In genomic region chr9:123678038-123678877, GRCh38 we compare ENCODE assay signal across 10 cellular contexts.
A peak's percentile ranks its signal among the peaks of the same experiment; 100 is the strongest.
DNase-seq lines count a peak whose midpoint lies in the region; ATAC-seq, FAIRE-seq and TF ChIP-seq lines count a peak whose summit lies in the region.
"Had no signal": no experiment of that assay in that cellular context is flagged by ENCODE, and none has a peak within 500 bp of the region (broad histone marks: within the 10 kb centered on the region; RNA-seq: fewer than 3 reads in every experiment).

No MANE protein-coding gene starts in this region.

- H3K36me3 Mint-ChIP-seq in naive thymus-derived CD8-positive, alpha-beta T cell = peaks cover 22 to 50% (median 35%) of the 10 kb centered on the region in 3 donors

- dilution Hi-C loops in mammary epithelial cell (cut with HindIII; ENCODE audit: low sequenced_read_pairs) (no loop called here), endothelial cell of umbilical vein (cut with MboI; ENCODE audit: extremely low pct_ligation_motif_present, low sequenced_read_pairs) (no loop called here)

- no peaks in the 10 kb centered on the region for H4K20me1 ChIP-seq in mammary epithelial cell (ENCODE audit: insufficient read depth, low read length)
- H4K20me1 ChIP-seq in endothelial cell of umbilical vein (replicated peaks; ENCODE audit: control insufficient read depth, extremely low read depth, insufficient read depth, low read length) = no peaks in the 10 kb centered on the region

- intact Hi-C loops in mammary epithelial cell (cut with micrococcal nuclease) = no loop called here
- intact Hi-C loops in endothelial cell of umbilical vein (cut with micrococcal nuclease) = no loop called here
- intact Hi-C loops in thyroid gland (cut with DNase I) = no loop called here

- H3K4me1 ChIP-seq in mammary epithelial cell (ENCODE audit: insufficient read depth, low read length) (no peaks in the 10 kb centered on the region), endothelial cell of umbilical vein (ENCODE audit: control insufficient read depth, extremely low read depth, insufficient read depth, low read length) (no peaks in the 10 kb centered on the region), thyroid gland (peaks cover 7 to 19% of the 10 kb centered on the region in 2 donors)

- FAIRE-seq in endothelial cell of umbilical vein (lab: Jason Lieb, UNC) = no peak
- FAIRE-seq: A204.1 had no signal

- H3K27me3 ChIP-seq in mammary epithelial cell (ENCODE audit: insufficient read depth, low read length) (no peaks in the 10 kb centered on the region), endothelial cell of umbilical vein (ENCODE audit: control insufficient read depth in 2 of 2, insufficient read depth in 2 of 2, low read length in 2 of 2) (no peaks in the 10 kb centered on the region), thyroid gland (no peaks in the 10 kb centered on the region)

- TF ChIP-seq POLR2A in endothelial cell of umbilical vein (IDR thresholded peaks at IDR 0.05; ENCODE audit: low read depth, low read length) (no peak), thyroid gland (IDR thresholded peaks at IDR 0.05) (no peak)

- H3K9me3 Mint-ChIP-seq in naive thymus-derived CD8-positive, alpha-beta T cell = peaks cover 3 to 18% (median 7%) of the 10 kb centered on the region in 9 donors

- DNase-seq in T47D (ENCODE audit: low read depth in 1 of 2, low spot score in 1 of 2) = peak; percentile 22 to 81
- DNase-seq in mammary epithelial cell = no peak
- peak; percentile 60 to 92 for DNase-seq in NCI-H524 (lab: John Stamatoyannopoulos, UW)
- peak; percentile 50 for DNase-seq in endothelial cell of umbilical vein (ENCODE audit: low read depth, low spot score)
- DNase-seq in thyroid gland = no peak
- DNase-seq in GM19240 (ENCODE audit: insufficient read length, low spot score) = no peak
- DNase-seq in naive thymus-derived CD8-positive, alpha-beta T cell = no peak
- no peak for DNase-seq in NCI-H187 (lab: John Stamatoyannopoulos, UW)

- POLR2A ChIA-PET in endothelial cell of umbilical vein (lab: Charles Lee) = no interaction called here
- POLR2A ChIA-PET in naive thymus-derived CD8-positive, alpha-beta T cell (lab: Charles Lee) = no interaction called here

- peaks cover 0 to 26% (median 5%) of the 10 kb centered on the region in 4 donors for H3K4me1 Mint-ChIP-seq in naive thymus-derived CD8-positive, alpha-beta T cell

- WGBS in mammary epithelial cell (ENCODE audit: low coverage, missing lambda C conversion rate) = 84% methylated on average over 15 of the region's 15 CpGs
- 71% methylated on average over 15 of the region's 15 CpGs for WGBS in thyroid gland, 2 donors

- H3K79me2 ChIP-seq in mammary epithelial cell (ENCODE audit: insufficient read depth, low read length) = no peaks in the 10 kb centered on the region
- no peaks in the 10 kb centered on the region for H3K79me2 ChIP-seq in endothelial cell of umbilical vein (ENCODE audit: control insufficient read depth, insufficient read depth, low read length)

- in situ Hi-C loops in T47D (cut with HindIII; ENCODE audit: low pct_unique_long_range_greater_than_20kb, low sequenced_read_pairs) (no loop called here), mammary epithelial cell (cut with MboI; ENCODE audit: low sequenced_read_pairs in 2 of 2) (no loop called here)

- no peak overlapping the region for H3K9ac ChIP-seq in mammary epithelial cell (ENCODE audit: insufficient read depth, low read length)
- no peak overlapping the region for H3K9ac ChIP-seq in endothelial cell of umbilical vein (replicated peaks; ENCODE audit: extremely low read depth, insufficient read depth, low read length)

- H3K27ac Mint-ChIP-seq in naive thymus-derived CD8-positive, alpha-beta T cell = peak overlapping the region in 3 of 10 donors; percentile 8 to 46 (median 14)

- CTCF ChIA-PET in mammary epithelial cell (lab: Charles Lee; ENCODE audit: low non-redundant PET) (no interaction called here), endothelial cell of umbilical vein (lab: Charles Lee) (no interaction called here)

- no peak overlapping the region for H3K4me3 ChIP-seq in mammary epithelial cell (replicated peaks in 1 of 3; ENCODE audit: insufficient read depth in 1 of 3, low read depth in 2 of 3, low read length in 3 of 3)
- H3K4me3 ChIP-seq in endothelial cell of umbilical vein (replicated peaks in 1 of 3; ENCODE audit: insufficient read depth in 1 of 3, low read depth in 1 of 3, low read length in 3 of 3) = no peak overlapping the region
- H3K4me3 ChIP-seq in thyroid gland (replicated peaks in 1 of 3) = no peak overlapping the region
- H3K4me3 ChIP-seq: lung had no signal

- H3K9me3 ChIP-seq in mammary epithelial cell (replicated peaks; ENCODE audit: insufficient read depth, low read length) = peaks cover 2% of the 10 kb centered on the region
- H3K9me3 ChIP-seq in endothelial cell of umbilical vein (replicated peaks; ENCODE audit: control insufficient read depth, insufficient read depth, low read length) = no peaks in the 10 kb centered on the region
- H3K9me3 ChIP-seq in thyroid gland = no peaks in the 10 kb centered on the region

- H3K4me2 ChIP-seq in mammary epithelial cell (ENCODE audit: insufficient read depth, low read depth, low read length) (no peak overlapping the region), endothelial cell of umbilical vein (ENCODE audit: insufficient read depth, low read length) (no peak overlapping the region)

- no peak for TF ChIP-seq CTCF in mammary epithelial cell (conservative IDR thresholded peaks at IDR 0.05 in 1 of 2, IDR thresholded peaks at IDR 0.05 in 1 of 2; ENCODE audit: extremely low read depth in 1 of 2, insufficient read depth in 1 of 2, low read depth in 1 of 2, low read length in 2 of 2)
- no peak for TF ChIP-seq CTCF in endothelial cell of umbilical vein (IDR thresholded peaks at IDR 0.05; ENCODE audit: extremely low read depth in 1 of 2, insufficient read depth in 1 of 2, low read depth in 1 of 2, low read length in 2 of 2)
- TF ChIP-seq CTCF in thyroid gland (IDR thresholded peaks at IDR 0.05) = no peak

- BruUV-seq in mammary epithelial cell (replicated peaks; lab: Mats Ljungman, UMichigan) (no TSS peak), endothelial cell of umbilical vein (replicated peaks; lab: Mats Ljungman, UMichigan) (no TSS peak)

- no peak overlapping the region for H3K4me3 Mint-ChIP-seq in naive thymus-derived CD8-positive, alpha-beta T cell

- H2AFZ ChIP-seq in mammary epithelial cell (ENCODE audit: low read depth, low read length) (no peak overlapping the region), endothelial cell of umbilical vein (ENCODE audit: low read depth, low read length) (no peak overlapping the region)

- H3K27ac ChIP-seq in mammary epithelial cell (ENCODE audit: insufficient read depth, low read depth, low read length) (no peak overlapping the region), endothelial cell of umbilical vein (ENCODE audit: insufficient read depth, low read depth, low read length) (no peak overlapping the region), thyroid gland (peak overlapping the region; percentile 4 to 55 (median 13))

- no peaks in the 10 kb centered on the region for H3K36me3 ChIP-seq in mammary epithelial cell (ENCODE audit: insufficient read depth, low read length)
- no peaks in the 10 kb centered on the region for H3K36me3 ChIP-seq in endothelial cell of umbilical vein (ENCODE audit: control insufficient read depth in 2 of 2, extremely low read depth in 1 of 2, insufficient read depth in 2 of 2, low read length in 2 of 2)
- no peaks in the 10 kb centered on the region for H3K36me3 ChIP-seq in thyroid gland

- no peaks in the 10 kb centered on the region for H3K9me1 ChIP-seq in endothelial cell of umbilical vein (replicated peaks; ENCODE audit: control insufficient read depth, extremely low read depth, insufficient read depth, low read length)

- H3K27me3 Mint-ChIP-seq in naive thymus-derived CD8-positive, alpha-beta T cell = no peaks in the 10 kb centered on the region

- ATAC-seq in naive thymus-derived CD8-positive, alpha-beta T cell = no peak

TF ChIP-seq in endothelial cell of umbilical vein, 7 proteins besides CTCF, POLR2A, EP300 and RAD21:
- TF ChIP-seq GATA2 (IDR thresholded peaks at IDR 0.05; ENCODE audit: insufficient read depth, insufficient read length, low read depth, low read length) = no peak
- TF ChIP-seq EZH2 (IDR thresholded peaks at IDR 0.05; ENCODE audit: borderline replicate concordance, low read depth, low read length, severe bottlenecking) = no peak
- TF ChIP-seq POLR2AphosphoS5 (IDR thresholded peaks at IDR 0.05; ENCODE audit: insufficient read depth, low read depth, low read length) = no peak
- no peak for TF ChIP-seq MAX (IDR thresholded peaks at IDR 0.05; ENCODE audit: insufficient read depth, insufficient read length)
- no peak for TF ChIP-seq MYC (IDR thresholded peaks at IDR 0.05; ENCODE audit: low read depth, low read length)
- no peak for TF ChIP-seq JUN (IDR thresholded peaks at IDR 0.05; ENCODE audit: borderline replicate concordance, insufficient read depth, insufficient read length, low read depth)
- TF ChIP-seq FOS (IDR thresholded peaks at IDR 0.05; ENCODE audit: borderline replicate concordance, insufficient read depth, low read length) = no peak

Comparison
In these comparisons a context has a peak if more than half of its experiments do, and no peak if none do; other contexts are left out.
1. DNase-seq: peak in T47D (2 of 2), NCI-H524 (2 of 2) and endothelial cell of umbilical vein (single experiment); none in mammary epithelial cell (single experiment), thyroid gland (0 of 2), GM19240 (single experiment), naive thymus-derived CD8-positive, alpha-beta T cell (0 of 10) and NCI-H187 (0 of 2).
2. H3K27ac ChIP-seq: peak in thyroid gland (3 of 3); none in mammary epithelial cell (single experiment) and endothelial cell of umbilical vein (single experiment).